In genomic region chr19:46190489-46190888, GRCh38 we compare ENCODE assay signal across 33 cellular contexts. TPM values are rescaled to one million over a fixed set of nuclear protein-coding genes. Genes with fewer than 3 reads are reported as not detected.
"Had no signal": no experiment of that assay in that cellular context is flagged by ENCODE, and none has a peak within 500 bp of the region (broad histone marks: within the 10 kb centered on the region; RNA-seq: fewer than 3 reads in every experiment).

No MANE protein-coding gene starts in this region.

- ATAC-seq: activated naive CD8-positive, alpha-beta T cell treated with anti-CD3 and anti-CD28 coated beads, Interleukin-2, amount 50 U/mL, for 24 hours; body of pancreas; PC-3; SK-N-SH treated with all-trans-retinoic acid at 6 μM for 48 hours; T-cell; T-helper 17 cell had no signal

- H3K9me3 Mint-ChIP-seq: activated B cell treated with CpG ODN at 0.5 μM for 24 hours; activated CD4-positive, alpha-beta memory T cell treated with anti-CD3 and anti-CD28 coated beads for 36 hours; activated naive CD4-positive, alpha-beta T cell treated with anti-CD3 and anti-CD28 coated beads, Interleukin-2, amount 10 ng/mL, durations not matched to agents 7 days and 5 days; activated naive CD8-positive, alpha-beta T cell treated with anti-CD3 and anti-CD28 coated beads, Interleukin-2, amount 50 U/mL, for 24 hours; T-cell had no signal

- DNase-seq: activated B cell treated with CpG ODN at 0.5 μM for 24 hours; activated CD4-positive, alpha-beta memory T cell treated with anti-CD3 and anti-CD28 coated beads for 36 hours; activated CD4-positive, alpha-beta T cell treated with anti-CD3 and anti-CD28 coated beads for 4 hours; activated CD4-positive, alpha-beta T cell treated with anti-CD3 and anti-CD28 coated beads, Interleukin-2, amount 50 U/mL, for 1 hour; activated CD4-positive, CD25-positive, alpha-beta regulatory T cell treated with anti-CD3 and anti-CD28 coated beads, Interleukin-2, amount 50 U/mL, for 72 hours; activated CD8-positive, alpha-beta memory T cell treated with anti-CD3 and anti-CD28 coated beads, Interleukin-2, amount 50 U/mL, for 48 hours; activated effector memory CD4-positive, alpha-beta T cell treated with Interleukin-2 at 50 U/mL for 16 hours; activated naive CD4-positive, alpha-beta T cell treated with anti-CD3 and anti-CD28 coated beads, Interleukin-2, amount 10 ng/mL, durations not matched to agents 7 days and 5 days; activated naive CD8-positive, alpha-beta T cell treated with anti-CD3 and anti-CD28 coated beads, Interleukin-2, amount 50 U/mL, for 24 hours; activated T-cell treated with anti-CD3 and anti-CD28 coated beads, Interleukin-2, amount 50 U/mL, for 48 hours; amniotic stem cell; body of pancreas; NCI-H1092; NCI-H1436 treated with DMSO at 0.1 percent for 48 hours; NCI-H1694 treated with DMSO at 0.1 percent for 48 hours; NCI-H2029; NCI-H345; NCI-H524 treated with DMSO at 0.1 percent for 48 hours; PC-3; Peyer's patch; RPMI8226; SHP77 treated with DMSO at 0.1 percent for 48 hours; T-cell; T-helper 17 cell had no signal

- H3K4me3 Mint-ChIP-seq: activated B cell treated with CpG ODN at 0.5 μM for 24 hours; activated CD4-positive, alpha-beta memory T cell treated with anti-CD3 and anti-CD28 coated beads for 36 hours; activated naive CD4-positive, alpha-beta T cell treated with anti-CD3 and anti-CD28 coated beads, Interleukin-2, amount 10 ng/mL, durations not matched to agents 7 days and 5 days; activated naive CD8-positive, alpha-beta T cell; activated naive CD8-positive, alpha-beta T cell treated with anti-CD3 and anti-CD28 coated beads, Interleukin-2, amount 50 U/mL, for 24 hours; T-cell; T-helper 17 cell had no signal

- H3K27ac Mint-ChIP-seq: activated CD4-positive, alpha-beta memory T cell treated with anti-CD3 and anti-CD28 coated beads for 36 hours; activated naive CD4-positive, alpha-beta T cell treated with anti-CD3 and anti-CD28 coated beads, Interleukin-2, amount 10 ng/mL, durations not matched to agents 7 days and 5 days; activated naive CD8-positive, alpha-beta T cell; activated naive CD8-positive, alpha-beta T cell treated with anti-CD3 and anti-CD28 coated beads, Interleukin-2, amount 50 U/mL, for 24 hours; T-helper 17 cell had no signal

- H3K27me3 ChIP-seq: ascending aorta, Peyer's patch had no signal

- H3K4me1 Mint-ChIP-seq: activated naive CD4-positive, alpha-beta T cell treated with anti-CD3 and anti-CD28 coated beads, Interleukin-2, amount 10 ng/mL, durations not matched to agents 7 days and 5 days; T-cell had no signal

- H3K27ac ChIP-seq: ascending aorta, body of pancreas, breast epithelium, Peyer's patch, VCaP had no signal

- H3K36me3 Mint-ChIP-seq: activated CD4-positive, alpha-beta memory T cell treated with anti-CD3 and anti-CD28 coated beads for 36 hours; activated naive CD4-positive, alpha-beta T cell treated with anti-CD3 and anti-CD28 coated beads, Interleukin-2, amount 10 ng/mL, durations not matched to agents 7 days and 5 days; activated naive CD8-positive, alpha-beta T cell; T-cell had no signal

- H3K4me3 ChIP-seq: ascending aorta, body of pancreas, breast epithelium, Peyer's patch had no signal

- H3K9me3 ChIP-seq: ascending aorta, body of pancreas, breast epithelium, Peyer's patch had no signal

- H3K36me3 ChIP-seq: ascending aorta, breast epithelium, Peyer's patch had no signal

- H3K4me1 ChIP-seq: ascending aorta, breast epithelium, Peyer's patch had no signal

RNA-seq across cellular contexts. Expression of gene IGFL1, which starts 39.1 kb away (rescaled TPM):
- total RNA-seq: activated B cell treated with CpG ODN at 0.5 μM for 24 hours; activated CD4-positive, alpha-beta memory T cell treated with anti-CD3 and anti-CD28 coated beads for 36 hours; ascending aorta; body of pancreas; breast epithelium; cardiac septum; MCF 10A; NCI-H460; Peyer's patch; SK-MEL-5; T-cell; T-helper 17 cell had no signal

RNA-seq across cellular contexts. Expression of gene IGFL2, which starts 42.5 kb away (rescaled TPM):
- total RNA-seq: activated B cell treated with CpG ODN at 0.5 μM for 24 hours; activated CD4-positive, alpha-beta memory T cell treated with anti-CD3 and anti-CD28 coated beads for 36 hours; ascending aorta; body of pancreas; breast epithelium; cardiac septum; NCI-H460; PC-3; Peyer's patch; SK-MEL-5 had no signal
